17 cellular contexts compared by ENCODE assay signal in genomic region chr2:174499365-174499764, GRCh38.
"Had no signal": no experiment of that assay in that cellular context is flagged by ENCODE, and none has a peak within 500 bp of the region (broad histone marks: within the 10 kb centered on the region; RNA-seq: fewer than 3 reads in every experiment).

No MANE protein-coding gene starts in this region.

- H3K27ac ChIP-seq: coronary artery, dorsolateral prefrontal cortex, heart left ventricle, neutrophil, thyroid gland, upper lobe of left lung, vagina had no signal

- DNase-seq: dorsolateral prefrontal cortex; effector CD8-positive, alpha-beta T cell; hippocampal formation; left colon; naive thymus-derived CD4-positive, alpha-beta T cell; nephron progenitor cell; small intestine; stimulated activated CD4-positive, alpha-beta T cell treated with anti-CD3 and anti-CD28 coated beads, Interleukin-12 subunit alpha, Interleukin-12 subunit beta, amount 100 ng/mL, for 4 hours; stimulated activated naive CD4-positive, alpha-beta T cell treated with Interleukin-2 at 50 U/mL for 16 hours; thyroid gland; upper lobe of left lung had no signal

- H3K36me3 ChIP-seq: heart left ventricle, neutrophil, thyroid gland, upper lobe of left lung, vagina had no signal

- H3K4me3 ChIP-seq: coronary artery, dorsolateral prefrontal cortex, heart left ventricle, lung, thyroid gland, upper lobe of left lung, vagina had no signal

- H3K27me3 ChIP-seq: dorsolateral prefrontal cortex, heart left ventricle, thyroid gland, upper lobe of left lung, vagina had no signal

- H3K9me3 Mint-ChIP-seq: nephron progenitor cell had no signal

- ATAC-seq: esophagus mucosa; heart left ventricle; left colon; naive thymus-derived CD4-positive, alpha-beta T cell had no signal

- H3K4me1 ChIP-seq: upper lobe of left lung, vagina had no signal

- H3K9me3 ChIP-seq: heart left ventricle, neutrophil, thyroid gland, upper lobe of left lung, vagina had no signal

- H3K4me3 Mint-ChIP-seq: naive thymus-derived CD4-positive, alpha-beta T cell; nephron progenitor cell had no signal

- H3K27ac Mint-ChIP-seq: nephron progenitor cell had no signal
